In genomic region chr15:43746245-43746902, GRCh38 we compare ENCODE assay signal across 8 cellular contexts. TPM values are rescaled to one million over a fixed set of nuclear protein-coding genes. Genes with fewer than 3 reads are reported as not detected.
A peak's percentile ranks its signal among the peaks of the same experiment; 100 is the strongest.
DNase-seq lines count a peak whose midpoint lies in the region; ATAC-seq and TF ChIP-seq lines count a peak whose summit lies in the region.
"Not testable (repeated sequence)": the region's sequence is repeated elsewhere in the genome, so short reads cannot be mapped to it uniquely, and the experiment has no call there.

Gene PDIA3, plus strand, starts transcription at chr15:43746438. Its CDS starts 102 bp downstream, at chr15:43746540.

- H3K27ac ChIP-seq in osteoblast (ENCODE audit: low read depth, low read length) (peak within 1 kb of the TSS; percentile 85), temporal lobe (ENCODE audit: low read depth, low read length) (peak within 1 kb of the TSS; percentile 44)

- DNase-seq in NCI-H1092 treated with DMSO at 0.1 percent for 48 hours (lab: John Stamatoyannopoulos, UW) (peak; percentile 65), SW480 (ENCODE audit: low spot score) (peak; percentile 72), head of caudate nucleus (peak; percentile 84 to 98 (median 96)), osteoblast (ENCODE audit: insufficient read length, low spot score, missing footprints) (peak; percentile 98)
- DNase-seq in activated naive CD8-positive, alpha-beta T cell treated with anti-CD3 and anti-CD28 coated beads, Interleukin-2, amount 50 U/mL, for 16 hours (ENCODE audit: low read depth, low spot score): peak; percentile 71

- not testable (repeated sequence) for TF ChIP-seq CTCF in osteoblast (IDR thresholded peaks at IDR 0.05; ENCODE audit: extremely low read depth, low read depth, low read length)

- H3K4me1 ChIP-seq in osteoblast (ENCODE audit: insufficient read depth, low read length): not testable (repeated sequence)

- ATAC-seq in HG02623 (IDR thresholded peaks at IDR 0.05; ENCODE audit: unreplicated experiment): peak; percentile 89

- peak within 1 kb of the TSS; percentile 89 for H2AFZ ChIP-seq in osteoblast (ENCODE audit: low read length)

- H3K27me3 ChIP-seq in osteoblast (ENCODE audit: insufficient read depth, low read length): not testable (repeated sequence)

- peak within 1 kb of the TSS; percentile 94 for H3K4me2 ChIP-seq in osteoblast (ENCODE audit: insufficient read depth, low read length)

- peaks cover 35% of the 10 kb centered on the region for H4K20me1 ChIP-seq in osteoblast (ENCODE audit: insufficient read depth, low read length)

- intact Hi-C loops in head of caudate nucleus (cut with DNase I): loop anchor here (5.0 to 10.0 kb wide), 2 partner anchors 48 to 229 kb away; partner anchors contain the start of genes MAP1A and SERF2

- peak; percentile 88 for TF ChIP-seq POLR2A in GM10847 (IDR thresholded peaks at IDR 0.05; ENCODE audit: extremely low read depth, insufficient read length)

- H3K4me3 ChIP-seq in osteoblast (ENCODE audit: insufficient read depth, low read length): peak within 1 kb of the TSS; percentile 87

- peaks cover 54% of the 10 kb centered on the region for H3K79me2 ChIP-seq in osteoblast (ENCODE audit: insufficient read depth, low read length)

- not testable (repeated sequence) for H3K36me3 ChIP-seq in osteoblast (ENCODE audit: insufficient read depth, low read length)

- not testable (repeated sequence) for H3K9me3 ChIP-seq in osteoblast (ENCODE audit: low read depth, low read length)

RNA-seq across cellular contexts. Expression of gene PDIA3, which starts in this region (rescaled TPM):
- total RNA-seq in osteoblast: 160 and 173 TPM in 2 replicates
- 33.9 TPM for total RNA-seq in temporal lobe

Comparison
In these comparisons a context has a peak if more than half of its experiments do, and no peak if none do; other contexts are left out.
1. Peak in every context shown above with its lines: DNase-seq, ATAC-seq, H3K4me3 ChIP-seq and H3K27ac ChIP-seq.